In the genomic region with DNA sequence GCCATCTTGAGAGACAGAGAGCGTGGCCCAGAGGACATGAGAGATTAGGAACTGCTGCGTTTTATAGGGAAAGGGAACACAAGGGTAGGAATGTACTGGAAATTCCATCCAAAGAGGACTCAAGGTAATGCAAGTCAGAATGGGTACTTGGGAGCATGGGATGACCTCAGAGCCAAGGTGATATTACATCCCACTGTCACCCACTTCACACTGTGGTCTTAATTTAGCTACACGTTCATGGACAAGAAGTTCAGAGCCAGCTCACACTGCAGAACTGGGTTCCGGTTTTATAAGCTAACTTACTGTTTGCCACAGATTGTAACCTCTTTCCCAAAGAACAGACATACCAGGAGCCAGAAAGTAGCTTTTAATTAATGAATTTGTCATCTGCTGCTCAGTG, we compare ENCODE assay signal across 24 cellular contexts.
DNase-seq lines count a peak whose midpoint lies in the region; ATAC-seq, FAIRE-seq and TF ChIP-seq lines count a peak whose summit lies in the region.
"Had no signal": no experiment of that assay in that cellular context is flagged by ENCODE, and none has a peak within 500 bp of the region (broad histone marks: within the 10 kb centered on the region; RNA-seq: fewer than 3 reads in every experiment).

No MANE protein-coding gene starts in this region.

- POLR2A ChIA-PET in A549 (lab: Yijun Ruan, JAX) (no interaction called here), OCI-LY7 (lab: Charles Lee) (no interaction called here)

- H3K36me3 ChIP-seq in brain microvascular endothelial cell (replicated peaks): no peaks in the 10 kb centered on the region
- peaks cover 0 to 10% (median 0%) of the 10 kb centered on the region in 9 donors for H3K36me3 ChIP-seq in heart right ventricle
- no peaks in the 10 kb centered on the region for H3K36me3 ChIP-seq in sigmoid colon
- H3K36me3 ChIP-seq in OCI-LY7 (ENCODE audit: insufficient read depth, low read length): no peaks in the 10 kb centered on the region
- H3K36me3 ChIP-seq: lower lobe of right lung had no signal

- H3K4me3 ChIP-seq in A549 (no peak overlapping the region), brain microvascular endothelial cell (ENCODE audit: low read depth, low read length) (no peak overlapping the region), heart right ventricle (no peak overlapping the region), sigmoid colon (no peak overlapping the region), OCI-LY7 (ENCODE audit: low read depth, low read length, poor library complexity, severe bottlenecking) (no peak overlapping the region), lower leg skin (ENCODE audit: low read depth, poor library complexity, severe bottlenecking) (no peak overlapping the region)
- H3K4me3 ChIP-seq: lower lobe of right lung, skin epidermis had no signal

- H3K9me3 ChIP-seq in A549 (no peaks in the 10 kb centered on the region), heart right ventricle (no peaks in the 10 kb centered on the region), sigmoid colon (no peaks in the 10 kb centered on the region), OCI-LY7 (ENCODE audit: low read length) (no peaks in the 10 kb centered on the region)
- H3K9me3 ChIP-seq: lower lobe of right lung had no signal

- TF ChIP-seq RAD21 in A549 (conservative IDR thresholded peaks at IDR 0.05 in 1 of 2, IDR thresholded peaks at IDR 0.05 in 1 of 2): no peak

- H2AFZ ChIP-seq in OCI-LY7 (ENCODE audit: low read length): no peak overlapping the region

- no TSS peak for BruUV-seq in OCI-LY7 (replicated peaks; lab: Mats Ljungman, UMichigan)

- H3K27me3 ChIP-seq in brain microvascular endothelial cell (replicated peaks) (no peaks in the 10 kb centered on the region), heart right ventricle (no peaks in the 10 kb centered on the region), sigmoid colon (no peaks in the 10 kb centered on the region)

- no peaks in the 10 kb centered on the region for H3K79me2 ChIP-seq in OCI-LY7 (ENCODE audit: insufficient read depth, low read depth, low read length)

- H3K9me2 ChIP-seq in OCI-LY7 (ENCODE audit: insufficient read depth, low read length): no peaks in the 10 kb centered on the region

- TF ChIP-seq EP300 in A549 (IDR thresholded peaks at IDR 0.05) (no peak), sigmoid colon (IDR thresholded peaks at IDR 0.05) (no peak)

- H3K27ac ChIP-seq in A549: peak overlapping the region in 1 of 2 experiments; percentile 60; a peak in 2 of 6 replicates
- peak overlapping the region; percentile 86 for H3K27ac ChIP-seq in brain microvascular endothelial cell
- H3K27ac ChIP-seq in heart right ventricle: peak overlapping the region in 9 of 10 donors; percentile 49 to 86 (median 59)
- peak overlapping the region; percentile 33 to 74 (median 46) for H3K27ac ChIP-seq in sigmoid colon
- no peak overlapping the region for H3K27ac ChIP-seq in OCI-LY7 (ENCODE audit: low read depth, low read length, poor library complexity, severe bottlenecking)

- DNase-seq in A549 (ENCODE audit: low read depth in 1 of 2, low spot score in 1 of 2) (no peak), brain microvascular endothelial cell (no peak), heart right ventricle (no peak), sigmoid colon (no peak), C1 segment of cervical spinal cord (lab: John Stamatoyannopoulos, UW) (no peak), OCI-LY7 (ENCODE audit: low spot score) (no peak), lower leg skin (ENCODE audit: low spot score in 2 of 2) (no peak)
- DNase-seq: 8988T; activated CD8-positive, alpha-beta memory T cell treated with anti-CD3 and anti-CD28 coated beads for 24 hours; activated naive CD4-positive, alpha-beta T cell treated with anti-CD3 and anti-CD28 coated beads, Interleukin-2, amount 10 ng/mL, durations not matched to agents 7 days and 5 days; activated T-cell treated with anti-CD3 and anti-CD28 coated beads, Interleukin-2, amount 50 U/mL, for 48 hours; cerebellar nuclear complex; DND-41; effector memory CD4-positive, alpha-beta T cell; H7; lower lobe of right lung; naive thymus-derived CD4-positive, alpha-beta T cell; NCI-H2029 treated with DMSO at 0.1 percent for 48 hours; RPMI8226; stimulated activated CD4-positive, alpha-beta T cell treated with anti-CD3 and anti-CD28 coated beads, Interleukin-4, amount 100 ng/mL, for 1 hour; stimulated activated naive CD8-positive, alpha-beta T cell treated with anti-CD3 and anti-CD28 coated beads, Interleukin-15, Interleukin-2, amounts not matched to agents 100 U/mL and 50 U/mL, for 24 hours had no signal

- peak overlapping the region; percentile 39; the same call in 2 of the 3 replicates for H3K4me2 ChIP-seq in A549
- no peak overlapping the region for H3K4me2 ChIP-seq in OCI-LY7 (ENCODE audit: low read length)

- intact Hi-C loops in heart right ventricle (cut with DNase I) (no loop called here), sigmoid colon (cut with DNase I) (no loop called here), OCI-LY7 (cut with micrococcal nuclease; ENCODE audit: unreplicated experiment) (no loop called here), lower leg skin (cut with DNase I; ENCODE audit: low total_unique reads) (no loop called here)

- no peaks in the 10 kb centered on the region for H4K20me1 ChIP-seq in OCI-LY7 (ENCODE audit: insufficient read depth, low read length)

- no peak for TF ChIP-seq CTCF in A549 (IDR thresholded peaks at IDR 0.05)
- no peak for TF ChIP-seq CTCF in brain microvascular endothelial cell (IDR thresholded peaks at IDR 0.05; ENCODE audit: low read depth, low read length, missing control alignments)
- TF ChIP-seq CTCF in heart right ventricle (IDR thresholded peaks at IDR 0.05): no peak
- TF ChIP-seq CTCF in sigmoid colon (IDR thresholded peaks at IDR 0.05): no peak
- no peak for TF ChIP-seq CTCF in OCI-LY7 (conservative IDR thresholded peaks at IDR 0.05; ENCODE audit: low read length)
- TF ChIP-seq CTCF in lower leg skin (IDR thresholded peaks at IDR 0.05): no peak

- FAIRE-seq in A549 (lab: Jason Lieb, UNC): no peak
- FAIRE-seq: urothelium cell line had no signal

- ATAC-seq in A549: no peak
- peak in 6 of 8 donors; percentile 12 to 74 (median 43) for ATAC-seq in heart right ventricle
- no peak for ATAC-seq in GM19395 (IDR thresholded peaks at IDR 0.05; ENCODE audit: unreplicated experiment)
- ATAC-seq: naive thymus-derived CD4-positive, alpha-beta T cell; stimulated activated naive CD8-positive, alpha-beta T cell treated with anti-CD3 and anti-CD28 coated beads, Interleukin-15, Interleukin-2, amounts not matched to agents 100 U/mL and 50 U/mL, for 24 hours had no signal

- in situ Hi-C loops in brain microvascular endothelial cell (cut with HindIII; ENCODE audit: low pct_ligation_motif_present, low sequenced_read_pairs): no loop called here

- H3K4me1 ChIP-seq in A549 (peaks cover 38% of the 10 kb centered on the region), heart right ventricle (peaks cover 13 to 45% (median 37%) of the 10 kb centered on the region in 9 donors), sigmoid colon (peaks cover 0 to 32% (median 31%) of the 10 kb centered on the region in 4 donors), OCI-LY7 (ENCODE audit: insufficient read depth, low read length, poor library complexity, severe bottlenecking) (no peaks in the 10 kb centered on the region)

- no peak for TF ChIP-seq POLR2A in A549 (IDR thresholded peaks at IDR 0.05; ENCODE audit: low read length)
- TF ChIP-seq POLR2A in sigmoid colon (IDR thresholded peaks at IDR 0.05): no peak
- no peak for TF ChIP-seq POLR2A in lower leg skin (IDR thresholded peaks at IDR 0.05)

- 90% methylated on average over 4 of the region's 4 CpGs for WGBS in A549 (ENCODE audit: missing lambda C conversion rate)
- 56 to 58% methylated on average over 4 of the region's 4 CpGs for WGBS in heart right ventricle, 2 donors
- WGBS in sigmoid colon, 2 donors: 63 to 83% methylated on average over 4 of the region's 4 CpGs
- WGBS in lower leg skin, 2 donors: 55 to 62% methylated on average over 4 of the region's 4 CpGs

- CTCF ChIA-PET in A549 (lab: Yijun Ruan, JAX): no interaction called here
- CTCF ChIA-PET in OCI-LY7 (lab: Charles Lee; ENCODE audit: unreplicated experiment): no interaction called here

TF ChIP-seq in A549, 52 proteins besides CTCF, POLR2A, EP300 and RAD21:
- TF ChIP-seq FOSB (CRISPR knock-in tag; IDR thresholded peaks at IDR 0.05) (no peak), HOXB5 (CRISPR knock-in tag; IDR thresholded peaks at IDR 0.05) (no peak), MAFK (IDR thresholded peaks at IDR 0.05; ENCODE audit: partially characterized antibody) (no peak), CEBPB (IDR thresholded peaks at IDR 0.05) (no peak), JUN (IDR thresholded peaks at IDR 0.05) (no peak), NR3C1 (IDR thresholded peaks at IDR 0.05) (no peak), RFX5 (IDR thresholded peaks at IDR 0.05) (no peak), KDM1A (IDR thresholded peaks at IDR 0.05; ENCODE audit: low read depth) (no peak), ZSCAN20 (CRISPR knock-in tag; IDR thresholded peaks at IDR 0.05) (no peak), EHF (CRISPR knock-in tag; IDR thresholded peaks at IDR 0.05) (no peak)
- TF ChIP-seq, protein P1, sequence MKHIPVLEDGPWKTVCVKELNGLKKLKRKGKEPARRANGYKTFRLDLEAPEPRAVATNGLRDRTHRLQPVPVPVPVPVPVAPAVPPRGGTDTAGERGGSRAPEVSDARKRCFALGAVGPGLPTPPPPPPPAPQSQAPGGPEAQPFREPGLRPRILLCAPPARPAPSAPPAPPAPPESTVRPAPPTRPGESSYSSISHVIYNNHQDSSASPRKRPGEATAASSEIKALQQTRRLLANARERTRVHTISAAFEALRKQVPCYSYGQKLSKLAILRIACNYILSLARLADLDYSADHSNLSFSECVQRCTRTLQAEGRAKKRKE (CRISPR knock-in tag; IDR thresholded peaks at IDR 0.05; ENCODE audit: low read depth): no peak
- TF ChIP-seq, protein P2, sequence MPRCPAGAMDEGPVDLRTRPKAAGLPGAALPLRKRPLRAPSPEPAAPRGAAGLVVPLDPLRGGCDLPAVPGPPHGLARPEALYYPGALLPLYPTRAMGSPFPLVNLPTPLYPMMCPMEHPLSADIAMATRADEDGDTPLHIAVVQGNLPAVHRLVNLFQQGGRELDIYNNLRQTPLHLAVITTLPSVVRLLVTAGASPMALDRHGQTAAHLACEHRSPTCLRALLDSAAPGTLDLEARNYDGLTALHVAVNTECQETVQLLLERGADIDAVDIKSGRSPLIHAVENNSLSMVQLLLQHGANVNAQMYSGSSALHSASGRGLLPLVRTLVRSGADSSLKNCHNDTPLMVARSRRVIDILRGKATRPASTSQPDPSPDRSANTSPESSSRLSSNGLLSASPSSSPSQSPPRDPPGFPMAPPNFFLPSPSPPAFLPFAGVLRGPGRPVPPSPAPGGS (IDR thresholded peaks at IDR 0.05): no peak

Comparison
In these comparisons a context has a peak if more than half of its experiments do, and no peak if none do; other contexts are left out.
1. ATAC-seq: peak in heart right ventricle (6 of 8); none in A549 (0 of 2) and GM19395 (single experiment).